7 cellular contexts compared by ENCODE assay signal in genomic region chr19:31957711-31958110, GRCh38.
"Had no signal": no experiment of that assay in that cellular context is flagged by ENCODE, and none has a peak within 500 bp of the region (broad histone marks: within the 10 kb centered on the region; RNA-seq: fewer than 3 reads in every experiment).

No MANE protein-coding gene starts in this region.

- H3K27me3 Mint-ChIP-seq: IgD-negative memory B cell had no signal

- DNase-seq: GM23248, H7, HFFc6, KBM-7 had no signal

- H3K4me1 Mint-ChIP-seq: IgD-negative memory B cell had no signal

- H3K27ac Mint-ChIP-seq: HFFc6, IgD-negative memory B cell had no signal

- H3K4me3 Mint-ChIP-seq: HFFc6, IgD-negative memory B cell had no signal

- H3K9me3 ChIP-seq: HAP-1 had no signal

- H3K27ac ChIP-seq: GM23248, HL-60 had no signal

- H3K9ac ChIP-seq: GM23248 had no signal

- H3K36me3 Mint-ChIP-seq: IgD-negative memory B cell had no signal

- H3K4me3 ChIP-seq: GM23248, HAP-1 had no signal

- H3K36me3 ChIP-seq: HAP-1 had no signal

- H2AFZ ChIP-seq: GM23248 had no signal

- H3K4me1 ChIP-seq: HAP-1 had no signal
